ENCODE assay signal across 15 cellular contexts in genomic region chr14:68922201-68922613, GRCh38. TPM values are rescaled to one million over a fixed set of nuclear protein-coding genes. Genes with fewer than 3 reads are reported as not detected.
DNase-seq lines count a peak whose midpoint lies in the region; ATAC-seq, FAIRE-seq and TF ChIP-seq lines count a peak whose summit lies in the region.
"Had no signal": no experiment of that assay in that cellular context is flagged by ENCODE, and none has a peak within 500 bp of the region (broad histone marks: within the 10 kb centered on the region; RNA-seq: fewer than 3 reads in every experiment).

No MANE protein-coding gene starts in this region.

- 17% methylated on average over 3 of the region's 6 CpGs; no CpG with 5 or more reads in 1 of the 2 experiments for WGBS in IMR-90 (ENCODE audit: extremely low coverage in 2 of 2, insufficient read length in 1 of 2), 2 experiments
- no CpG with 5 or more reads among the region's 6 CpGs for WGBS in HepG2 (ENCODE audit: low lambda C conversion rate)
- WGBS in spleen, 5 donors, result 43 to 80% (median 64%) methylated on average over 4 to 6 of the region's 6 CpGs

- H3K4me2 ChIP-seq in IMR-90 (ENCODE audit: low read depth, low read length) (no peak overlapping the region), astrocyte (ENCODE audit: low read length) (no peak overlapping the region), HepG2 (ENCODE audit: low read depth, low read length) (no peak overlapping the region)

- no peak overlapping the region for H3K4ac ChIP-seq in IMR-90 (ENCODE audit: low read depth, low read length)

- no peaks in the 10 kb centered on the region for H3K9me3 ChIP-seq in IMR-90 (ENCODE audit: control insufficient read depth, insufficient read depth, low read length)
- H3K9me3 ChIP-seq in astrocyte (ENCODE audit: insufficient read depth, low read depth, low read length), result no peaks in the 10 kb centered on the region
- H3K9me3 ChIP-seq in HepG2 (ENCODE audit: low read length), result peaks cover 12% of the 10 kb centered on the region
- peaks cover 0 to 19% (median 12%) of the 10 kb centered on the region in 8 donors for H3K9me3 ChIP-seq in spleen

- POLR2A ChIA-PET in IMR-90 (lab: Charles Lee; ENCODE audit: unreplicated experiment), result no interaction called here
- POLR2A ChIA-PET in HepG2 (lab: Yijun Ruan, JAX), result interaction anchor here (1.0 to 1.2 kb wide), 2 partner anchors 14 to 17 kb away, joined by 3 to 5 read pairs; no protein-coding TSS in a partner anchor
- POLR2A ChIA-PET in GM10248 (lab: Yijun Ruan, JAX), result interaction anchor here (0.5 kb wide), 1 partner anchor 174 kb away, joined by 3 read pairs; no protein-coding TSS in a partner anchor

- dilution Hi-C loops in IMR-90 (cut with HindIII; ENCODE audit: low sequenced_read_pairs, unreplicated experiment), result no loop called here

- peaks cover 39% of the 10 kb centered on the region for H3K36me3 Mint-ChIP-seq in astrocyte (ENCODE audit: low read depth, unreplicated experiment)

- DNase-seq in IMR-90, result no peak
- DNase-seq in astrocyte (ENCODE audit: low read depth), result no peak
- DNase-seq in HepG2 (ENCODE audit: low spot score), result no peak
- DNase-seq in spleen, result no peak
- DNase-seq in GM10248 (ENCODE audit: extremely low spot score), result no peak
- DNase-seq in COLO829 (ENCODE audit: low spot score), result no peak
- no peak for DNase-seq in caudate nucleus (lab: John Stamatoyannopoulos, UW)
- DNase-seq: activated CD4-positive, CD25-positive, alpha-beta regulatory T cell treated with anti-CD3 and anti-CD28 coated beads, Interleukin-2, amount 50 U/mL, for 72 hours; immature natural killer cell; midbrain; NCI-H1092; NCI-H446; T-helper 1 cell had no signal

- H3K18ac ChIP-seq in IMR-90 (ENCODE audit: low read depth, low read length), result no peak overlapping the region

- H4K8ac ChIP-seq in IMR-90 (ENCODE audit: low read depth in 2 of 2, low read length in 2 of 2), result 0 out of 4 replicates have a peak overlapping the region, but pooled peaks of 1 of the 2 experiments have one; percentile 6

- no peaks in the 10 kb centered on the region for H3K27me3 Mint-ChIP-seq in astrocyte (ENCODE audit: low read depth, unreplicated experiment)

- H3K36me3 ChIP-seq in IMR-90 (ENCODE audit: control insufficient read depth, insufficient read depth, low read length) (peaks cover 82% of the 10 kb centered on the region), astrocyte (ENCODE audit: insufficient read depth, low read length) (peaks cover 87% of the 10 kb centered on the region), HepG2 (replicated peaks in 1 of 2; ENCODE audit: control insufficient read depth in 1 of 2, insufficient read depth in 2 of 2, low read length in 2 of 2) (peaks cover 51 to 82% of the 10 kb centered on the region in 2 experiments), spleen (peaks cover 0 to 76% (median 10%) of the 10 kb centered on the region in 6 donors)

- H3K4me1 ChIP-seq in IMR-90 (ENCODE audit: control insufficient read depth, insufficient read depth, low read length), result peaks cover 31% of the 10 kb centered on the region
- H3K4me1 ChIP-seq in astrocyte (ENCODE audit: insufficient read depth, low read length), result peaks cover 23% of the 10 kb centered on the region
- H3K4me1 ChIP-seq in HepG2 (ENCODE audit: insufficient read depth, low read length), result peaks cover 55% of the 10 kb centered on the region
- H3K4me1 ChIP-seq in spleen, result peaks cover 0 to 56% (median 13%) of the 10 kb centered on the region in 6 donors

- H3K27me3 ChIP-seq in IMR-90 (ENCODE audit: control insufficient read depth, insufficient read depth, low read length) (no peaks in the 10 kb centered on the region), astrocyte (ENCODE audit: insufficient read depth, low read length) (no peaks in the 10 kb centered on the region), HepG2 (ENCODE audit: control insufficient read depth in 1 of 2, insufficient read depth in 2 of 2, low read length in 2 of 2) (no peaks in the 10 kb centered on the region), spleen (replicated peaks in 1 of 7) (peaks cover 0 to 20% (median 0%) of the 10 kb centered on the region in 7 donors)

- no peak overlapping the region for H4K5ac ChIP-seq in IMR-90 (ENCODE audit: low read depth, low read length)

- H3K9me3 Mint-ChIP-seq in astrocyte (ENCODE audit: unreplicated experiment), result no peaks in the 10 kb centered on the region

- H2BK5ac ChIP-seq in IMR-90 (ENCODE audit: low read depth, low read length, poor library complexity, severe bottlenecking), result peak overlapping the region; percentile 26

- no peak for FAIRE-seq in astrocyte (lab: Jason Lieb, UNC)
- FAIRE-seq in HepG2 (lab: Jason Lieb, UNC), result no peak

- no peak for TF ChIP-seq CTCF in IMR-90 (conservative IDR thresholded peaks at IDR 0.05; ENCODE audit: low read depth, low read length)
- no peak for TF ChIP-seq CTCF in astrocyte (IDR thresholded peaks at IDR 0.05; ENCODE audit: insufficient read depth, low read depth, low read length)
- TF ChIP-seq CTCF in HepG2 (CRISPR knock-in tag; IDR thresholded peaks at IDR 0.05), result no peak
- TF ChIP-seq CTCF in spleen (IDR thresholded peaks at IDR 0.05 in 8 of 11, conservative IDR thresholded peaks at IDR 0.05 in 3 of 11), result no peak
- TF ChIP-seq CTCF in GM10248 (IDR thresholded peaks at IDR 0.05; ENCODE audit: control extremely low read depth, extremely low read depth, low read depth, missing control alignments), result no peak

- H3K14ac ChIP-seq in IMR-90 (replicated peaks; ENCODE audit: low read depth, low read length), result no peak overlapping the region; the same call in 1 of the 2 replicates

- H2AK5ac ChIP-seq in IMR-90 (ENCODE audit: low read depth, low read length), result no peak overlapping the region

- H3K9ac ChIP-seq in IMR-90 (ENCODE audit: low read depth, low read length) (no peak overlapping the region), astrocyte (ENCODE audit: low read length) (peak overlapping the region; percentile 5), HepG2 (ENCODE audit: insufficient read depth, low read depth, low read length) (no peak overlapping the region)

- in situ Hi-C loops in IMR-90 (cut with MboI; ENCODE audit: low sequenced_read_pairs), result no loop called here
- in situ Hi-C loops in HepG2 (cut with HindIII; ENCODE audit: extremely low pct_ligation_motif_present, low pct_unique_long_range_greater_than_20kb), result no loop called here

- no peak for TF ChIP-seq POLR2A in IMR-90 (IDR thresholded peaks at IDR 0.05; ENCODE audit: low read depth, low read length)
- TF ChIP-seq POLR2A in HepG2 (IDR thresholded peaks at IDR 0.05; ENCODE audit: insufficient read depth in 1 of 2, low read depth in 2 of 2, low read length in 2 of 2), result no peak
- no peak for TF ChIP-seq POLR2A in spleen (IDR thresholded peaks at IDR 0.05)

- no peak overlapping the region for H2BK120ac ChIP-seq in IMR-90 (ENCODE audit: low read depth, low read length)

- H2BK20ac ChIP-seq in IMR-90 (ENCODE audit: low read depth, low read length), result no peak overlapping the region

- peaks cover 88% of the 10 kb centered on the region for H3K4me1 Mint-ChIP-seq in astrocyte (ENCODE audit: low read depth, unreplicated experiment)
- H3K4me1 Mint-ChIP-seq: immature natural killer cell had no signal

- no peak overlapping the region for H3K4me3 Mint-ChIP-seq in astrocyte (ENCODE audit: unreplicated experiment)
- H3K4me3 Mint-ChIP-seq: immature natural killer cell had no signal

- TF ChIP-seq EP300 in HepG2 (IDR thresholded peaks at IDR 0.05; ENCODE audit: low read depth in 2 of 2, low read length in 2 of 2), result no peak
- no peak for TF ChIP-seq EP300 in HepG2 (CRISPR knock-in tag; IDR thresholded peaks at IDR 0.05; ENCODE audit: borderline replicate concordance)

- H3K4me3 ChIP-seq in IMR-90 (ENCODE audit: insufficient read depth, low read depth, low read length) (no peak overlapping the region), astrocyte (ENCODE audit: insufficient read depth, low read depth, low read length) (no peak overlapping the region), HepG2 (replicated peaks in 1 of 3; ENCODE audit: insufficient read depth in 1 of 3, low read depth in 2 of 3, low read length in 3 of 3) (no peak overlapping the region), spleen (no peak overlapping the region)

- CTCF ChIA-PET in IMR-90 (lab: Yijun Ruan, JAX), result no interaction called here
- CTCF ChIA-PET in HepG2 (lab: Yijun Ruan, JAX; ENCODE audit: low intra/inter-chr PET ratio, low total read pairs), result no interaction called here
- CTCF ChIA-PET in GM10248 (lab: Yijun Ruan, JAX), result interaction anchor here (1.5 kb wide), 1 partner anchor 10 kb away, joined by 3 read pairs; no protein-coding TSS in a partner anchor

- no peak overlapping the region for H3K56ac ChIP-seq in IMR-90 (ENCODE audit: extremely low read depth, insufficient read depth, low read length)

- peaks cover 17 to 94% of the 10 kb centered on the region in 2 experiments; a peak in 3 of 4 replicates for H3K79me1 ChIP-seq in IMR-90 (ENCODE audit: low read depth in 1 of 2, low read length in 2 of 2)

- H2AK9ac ChIP-seq in IMR-90 (replicated peaks; ENCODE audit: low read depth, low read length, poor library complexity), result no peak overlapping the region

- H4K20me1 ChIP-seq in IMR-90 (ENCODE audit: insufficient read depth, low read length), result peaks cover 99% of the 10 kb centered on the region
- H4K20me1 ChIP-seq in astrocyte (ENCODE audit: insufficient read depth, low read length), result peaks cover 97% of the 10 kb centered on the region
- H4K20me1 ChIP-seq in HepG2 (ENCODE audit: insufficient read depth, low read length), result peaks cover 22% of the 10 kb centered on the region

- peak overlapping the region; percentile 30 for H3K27ac ChIP-seq in IMR-90 (ENCODE audit: insufficient read depth, low read length)
- no peak overlapping the region for H3K27ac ChIP-seq in astrocyte (ENCODE audit: low read depth, low read length)
- no peak overlapping the region for H3K27ac ChIP-seq in HepG2 (ENCODE audit: extremely low read length, insufficient read depth, low read length)
- peak overlapping the region in 5 of 8 donors; percentile 3 to 92 (median 90) for H3K27ac ChIP-seq in spleen
- H3K27ac ChIP-seq in caudate nucleus (ENCODE audit: low read depth, low read length), result no peak overlapping the region
- H3K27ac ChIP-seq: C4-2B had no signal

- TF ChIP-seq RAD21 in IMR-90 (IDR thresholded peaks at IDR 0.05; ENCODE audit: low read length), result no peak
- no peak for TF ChIP-seq RAD21 in HepG2 (CRISPR knock-in tag; IDR thresholded peaks at IDR 0.05)

- peaks cover 99% of the 10 kb centered on the region for H3K79me2 ChIP-seq in astrocyte (ENCODE audit: insufficient read depth, low read length)
- peaks cover 42% of the 10 kb centered on the region for H3K79me2 ChIP-seq in HepG2 (ENCODE audit: insufficient read depth, low read length)

- 0 out of 2 replicates have a peak, but pooled peaks have one; percentile 21 for ATAC-seq in IMR-90 (ENCODE audit: low read depth)
- ATAC-seq in HepG2, result no peak; the same call in 2 of the 3 replicates
- ATAC-seq in GM19467 (IDR thresholded peaks at IDR 0.05; ENCODE audit: unreplicated experiment), result no peak

- H2AFZ ChIP-seq in IMR-90 (replicated peaks; ENCODE audit: low read length, poor library complexity) (no peak overlapping the region), astrocyte (ENCODE audit: low read depth, low read length) (no peak overlapping the region), HepG2 (ENCODE audit: low read length) (no peak overlapping the region)

- no peak overlapping the region for H3K27ac Mint-ChIP-seq in astrocyte (ENCODE audit: unreplicated experiment)
- H3K27ac Mint-ChIP-seq: immature natural killer cell had no signal

- BruUV-seq in IMR-90 (replicated peaks; lab: Mats Ljungman, UMichigan) (no TSS peak), HepG2 (replicated peaks; lab: Mats Ljungman, UMichigan) (no TSS peak)

- H4K91ac ChIP-seq in IMR-90 (ENCODE audit: insufficient read depth, low read depth, low read length), result no peak overlapping the region

- intact Hi-C loops in IMR-90 (cut with micrococcal nuclease) (no loop called here), HepG2 (cut with micrococcal nuclease; ENCODE audit: unreplicated experiment) (no loop called here), spleen (cut with DNase I; ENCODE audit: low total_unique reads) (no loop called here)

- no peak overlapping the region for H2BK15ac ChIP-seq in IMR-90 (ENCODE audit: low read depth, low read length)

- H3K9me1 ChIP-seq in IMR-90 (ENCODE audit: insufficient read depth, low read length), result peaks cover 40% of the 10 kb centered on the region

- H3K23ac ChIP-seq in IMR-90 (ENCODE audit: low read depth, low read length), result no peak overlapping the region

RNA-seq across cellular contexts. Expression of gene ACTN1, which starts 56.9 kb away (rescaled TPM):
- total RNA-seq in IMR-90 (2012; rRNA removed) (648 and 684 TPM in 2 replicates), astrocyte (1,163 and 1,186 TPM in 2 replicates), HepG2 (2016; rRNA removed; fragmentation: Illumina TruSeq; extraction: Trizol) (58.6 and 62.4 TPM in 2 replicates), spleen (100 to 1,000 TPM in 5 of 7 donors, 10 to 100 TPM in 2; 87.3 to 315 (median 121) TPM)
- polyA plus RNA-seq in IMR-90 (2012; rRNA removed) (766 and 895 TPM in 2 replicates), HepG2 (2011; rRNA removed) (152 and 162 TPM in 2 replicates), spleen (10 to 100 TPM; 15.4 to 33.0 (median 26.0) TPM)
- polyA plus RNA-seq in IMR-90 (2012; cell fraction: cytosol; rRNA removed), result 676 and 750 TPM in 2 replicates
- polyA plus RNA-seq in IMR-90 (2012; cell fraction: nucleus; rRNA removed; ENCODE audit: low replicate concordance), result 1,803 and 1,926 TPM in 2 replicates
- 9.6 and 10.7 TPM in 2 replicates for total RNA-seq in HepG2 (2016; cell fraction: cytosol; rRNA removed; fragmentation: Illumina TruSeq; extraction: Trizol; ENCODE audit: low read depth)
- 55.0 and 63.6 TPM in 2 replicates for total RNA-seq in HepG2 (2016; cell fraction: insoluble cytoplasmic fraction; rRNA removed; fragmentation: Illumina TruSeq; extraction: Trizol)
- 25.2 and 28.3 TPM in 2 replicates for total RNA-seq in HepG2 (2016; cell fraction: membrane; rRNA removed; fragmentation: Illumina TruSeq; extraction: Trizol)
- total RNA-seq in HepG2 (2016; cell fraction: nucleus; rRNA removed; fragmentation: Illumina TruSeq; extraction: Trizol), result 62.9 and 75.6 TPM in 2 replicates
- 97.7 and 136 TPM in 2 replicates for polyA plus RNA-seq in HepG2 (2011; cell fraction: cytosol; rRNA removed)
- polyA plus RNA-seq in HepG2 (2011; cell fraction: nucleus; rRNA removed), result 162 and 195 TPM in 2 replicates
- polyA plus RNA-seq in HepG2 (2012), result 109 and 118 TPM in 2 replicates
- 8.0 and 10.4 TPM in 2 replicates for polyA plus RNA-seq in HepG2 (2016; cell fraction: cytosol; fragmentation: Illumina TruSeq; extraction: Trizol; ENCODE audit: low read depth)
- 67.9 and 88.1 TPM in 2 replicates for polyA plus RNA-seq in HepG2 (2016; cell fraction: insoluble cytoplasmic fraction; fragmentation: Illumina TruSeq; extraction: Trizol; ENCODE audit: low read depth)
- 15.3 and 18.8 TPM in 2 replicates for polyA plus RNA-seq in HepG2 (2016; cell fraction: membrane; fragmentation: Illumina TruSeq; extraction: Trizol; ENCODE audit: low read depth)
- polyA plus RNA-seq in HepG2 (2016; cell fraction: nucleus; fragmentation: Illumina TruSeq; extraction: Trizol; ENCODE audit: insufficient read depth, low read depth), result 91.6 and 93.8 TPM in 2 replicates
- polyA minus RNA-seq in HepG2 (2011; rRNA and poly(A)+ RNA removed; ENCODE audit: low replicate concordance), result 144 and 214 TPM in 2 replicates
- 167 and 168 TPM in 2 replicates for polyA minus RNA-seq in HepG2 (2011; cell fraction: cytosol; rRNA and poly(A)+ RNA removed)
- 119 and 126 TPM in 2 replicates for polyA minus RNA-seq in HepG2 (2011; cell fraction: nucleus; rRNA and poly(A)+ RNA removed)

Comparison
In these comparisons a context has a peak if more than half of its experiments do, and no peak if none do; other contexts are left out.
1. H3K27ac ChIP-seq: peak in IMR-90 (single experiment) and spleen (5 of 8); none in astrocyte (single experiment), HepG2 (single experiment) and caudate nucleus (single experiment).